ENCODE assay signal across 1 cellular context in the genomic region with DNA sequence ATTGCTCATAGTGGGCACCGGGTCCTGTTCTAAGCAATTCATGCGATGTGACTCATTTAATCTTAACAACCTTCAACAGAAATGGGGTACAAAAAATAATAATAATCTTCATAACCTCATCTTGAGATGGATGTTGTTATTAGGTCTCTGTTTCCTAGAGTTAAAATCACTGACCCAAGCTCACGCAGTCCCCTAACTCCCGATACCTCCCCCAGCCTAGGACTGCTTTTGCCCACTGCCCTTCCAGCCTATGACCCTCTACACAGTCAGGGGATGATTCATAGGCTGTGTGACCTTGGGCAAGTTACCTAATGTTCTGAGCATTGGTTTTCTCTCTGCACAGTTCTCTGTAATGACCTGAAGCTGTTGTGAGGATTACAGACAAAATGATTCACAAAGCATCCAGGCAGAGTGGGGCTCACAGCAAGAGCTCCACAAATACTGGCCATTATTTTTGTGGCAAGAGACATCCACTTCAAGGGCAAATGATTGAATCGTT.
TF ChIP-seq lines count a peak whose summit lies in the region.

No MANE protein-coding gene starts in this region.

TF ChIP-seq in H1, 55 proteins besides CTCF, POLR2A, EP300 and RAD21:
- TF ChIP-seq BACH1 (IDR thresholded peaks at IDR 0.05; ENCODE audit: low read length) (no peak), SRF (IDR thresholded peaks at IDR 0.05; ENCODE audit: low read depth, low read length) (no peak), SIX5 (IDR thresholded peaks at IDR 0.05; ENCODE audit: low read depth, low read length) (no peak), POU5F1 (IDR thresholded peaks at IDR 0.05; ENCODE audit: low read depth, low read length) (no peak), NRF1 (IDR thresholded peaks at IDR 0.05; ENCODE audit: low read depth, low read length) (no peak), HDAC2 (IDR thresholded peaks at IDR 0.05; ENCODE audit: borderline replicate concordance in 1 of 2, low read depth in 2 of 2, low read length in 2 of 2) (no peak), SP4 (IDR thresholded peaks at IDR 0.05; ENCODE audit: low read length) (no peak), RNF2 (IDR thresholded peaks at IDR 0.05; ENCODE audit: borderline replicate concordance, low read depth, low read length, missing control alignments, poor library complexity, severe bottlenecking) (no peak), SP1 (IDR thresholded peaks at IDR 0.05; ENCODE audit: low read depth, low read length) (no peak), TBP (IDR thresholded peaks at IDR 0.05; ENCODE audit: low read depth, low read length) (no peak), CBX8 (IDR thresholded peaks at IDR 0.05; ENCODE audit: borderline replicate concordance, low read depth, low read length) (no peak), CHD1 (IDR thresholded peaks at IDR 0.05; ENCODE audit: low read depth, low read length) (no peak)
